In the genomic region with DNA sequence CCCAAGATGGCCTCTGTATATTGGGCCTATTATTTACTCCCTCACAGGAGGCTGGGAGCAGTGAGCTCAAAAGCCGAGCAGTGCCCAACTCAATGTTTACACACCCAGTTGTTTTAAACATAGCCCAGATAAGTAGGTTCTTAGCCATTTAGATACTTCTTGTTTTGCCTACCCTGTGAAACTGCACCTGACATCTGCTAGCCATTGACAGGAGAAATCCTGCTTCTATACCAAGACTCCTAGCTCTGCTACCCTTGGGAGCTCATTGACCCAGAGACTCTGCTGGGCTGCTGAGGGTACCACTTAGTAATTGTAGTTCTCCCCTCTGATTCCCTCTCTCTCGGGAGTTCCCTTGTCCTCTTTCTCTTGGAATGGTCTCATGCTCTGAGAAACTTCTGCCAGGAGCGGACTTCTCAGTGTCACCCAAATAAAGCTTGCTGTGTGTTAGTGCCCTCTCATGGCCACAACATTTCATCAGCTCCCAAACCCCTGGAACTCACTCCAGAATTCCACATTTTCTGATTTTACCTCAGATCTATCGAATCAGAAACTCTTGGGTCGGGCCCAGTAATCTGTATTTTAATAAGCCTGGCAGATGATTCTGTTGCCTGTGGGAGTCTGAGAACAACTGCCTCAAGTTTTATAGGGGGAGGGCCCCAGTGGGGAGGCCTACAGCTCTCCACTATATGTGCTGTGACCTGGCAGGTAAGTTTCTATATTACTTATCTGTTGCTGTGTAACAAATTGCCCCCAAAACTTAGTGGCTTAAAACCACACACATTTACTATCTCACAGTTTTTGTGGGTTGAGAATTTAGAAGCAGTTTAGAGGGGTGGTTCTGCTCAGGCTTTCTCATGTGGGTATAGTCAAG, we compare ENCODE assay signal across 9 cellular contexts.
DNase-seq lines count a peak whose midpoint lies in the region; ATAC-seq, FAIRE-seq and TF ChIP-seq lines count a peak whose summit lies in the region.
"Had no signal": no experiment of that assay in that cellular context is flagged by ENCODE, and none has a peak within 500 bp of the region (broad histone marks: within the 10 kb centered on the region; RNA-seq: fewer than 3 reads in every experiment).

No MANE protein-coding gene starts in this region.

- H3K27ac Mint-ChIP-seq in T-helper 17 cell = no peak overlapping the region

- H3K36me3 Mint-ChIP-seq in T-helper 17 cell (ENCODE audit: low read depth) = no peaks in the 10 kb centered on the region

- TF ChIP-seq RAD21 in A549 (conservative IDR thresholded peaks at IDR 0.05 in 1 of 2, IDR thresholded peaks at IDR 0.05 in 1 of 2) = peak in 1 of 2 experiments; percentile 33; a peak in 3 of 5 replicates

- no peaks in the 10 kb centered on the region for H3K9me3 ChIP-seq in A549
- H3K9me3 ChIP-seq in adipocyte (ENCODE audit: control insufficient read depth, low read length) = no peaks in the 10 kb centered on the region
- H3K9me3 ChIP-seq in T-helper 17 cell (ENCODE audit: control insufficient read depth, low read length, poor library complexity, severe bottlenecking) = no peaks in the 10 kb centered on the region

- CTCF ChIA-PET in A549 (lab: Yijun Ruan, JAX) = interaction anchor here (0.6 to 2.2 kb wide), 3 partner anchors 9 to 170 kb away, joined by 3 to 8 read pairs (median 4); no protein-coding TSS in a partner anchor

- no peak overlapping the region for H3K4me3 Mint-ChIP-seq in T-helper 17 cell

- peaks cover 78% of the 10 kb centered on the region for H3K27me3 ChIP-seq in adipocyte (replicated peaks; ENCODE audit: control insufficient read depth, insufficient read depth, low read length)

- H3K4me2 ChIP-seq in A549 = no peak overlapping the region

- no peaks in the 10 kb centered on the region for H3K36me3 ChIP-seq in adipocyte (ENCODE audit: control insufficient read depth, insufficient read depth, low read length, severe bottlenecking)

- 29% methylated on average over 5 of the region's 5 CpGs for WGBS in A549 (ENCODE audit: missing lambda C conversion rate)

- ATAC-seq in A549 (peak in 1 of 2 experiments; percentile 55; a peak in 1 of 6 replicates), T-helper 17 cell (no peak)

- no peak for TF ChIP-seq POLR2A in A549 (IDR thresholded peaks at IDR 0.05; ENCODE audit: low read length)

- H3K27ac ChIP-seq in A549 = no peak overlapping the region

- TF ChIP-seq EP300 in A549 (IDR thresholded peaks at IDR 0.05) = no peak

- POLR2A ChIA-PET in A549 (lab: Yijun Ruan, JAX) = no interaction called here

- 0 out of 3 replicates have a peak, but pooled peaks have one; percentile 5 for TF ChIP-seq CTCF in A549 (IDR thresholded peaks at IDR 0.05)

- H3K9ac ChIP-seq in adipocyte (ENCODE audit: low read length) = no peak overlapping the region

- no peak for FAIRE-seq in A549 (lab: Jason Lieb, UNC)

- DNase-seq in A549 (ENCODE audit: low read depth in 1 of 2, low spot score in 1 of 2) = peak in 1 of 2 experiments; percentile 10
- peak; percentile 20 for DNase-seq in H4 (ENCODE audit: low spot score)
- peak; percentile 27 for DNase-seq in adipocyte (ENCODE audit: low read depth)
- DNase-seq in iris pigment epithelial cell (ENCODE audit: low read depth) = peak; percentile 36
- no peak for DNase-seq in T-helper 17 cell
- no peak for DNase-seq in superior temporal gyrus (ENCODE audit: extremely low spot score)
- no peak for DNase-seq in NCI-H2081 (lab: John Stamatoyannopoulos, UW)
- no peak for DNase-seq in epidermal melanocyte (ENCODE audit: insufficient read length, low spot score)
- DNase-seq: activated gamma-delta T cell treated with Interleukin-2 at 50 U/mL for 16 hours had no signal

- H3K4me1 Mint-ChIP-seq in T-helper 17 cell = no peaks in the 10 kb centered on the region

- H3K27me3 Mint-ChIP-seq in T-helper 17 cell = peaks cover 24% of the 10 kb centered on the region

- H3K4me3 ChIP-seq in A549 (no peak overlapping the region), adipocyte (ENCODE audit: low read length) (no peak overlapping the region)

- H3K4me1 ChIP-seq in A549 (no peaks in the 10 kb centered on the region), adipocyte (ENCODE audit: control insufficient read depth, insufficient read depth, low read length) (no peaks in the 10 kb centered on the region)

TF ChIP-seq in A549, 52 proteins besides CTCF, POLR2A, EP300 and RAD21:
- no peak for TF ChIP-seq HOXA7 (CRISPR knock-in tag; IDR thresholded peaks at IDR 0.05)
- TF ChIP-seq HOXB13 (CRISPR knock-in tag; IDR thresholded peaks at IDR 0.05; ENCODE audit: low read depth) = no peak
- TF ChIP-seq, protein P1, sequence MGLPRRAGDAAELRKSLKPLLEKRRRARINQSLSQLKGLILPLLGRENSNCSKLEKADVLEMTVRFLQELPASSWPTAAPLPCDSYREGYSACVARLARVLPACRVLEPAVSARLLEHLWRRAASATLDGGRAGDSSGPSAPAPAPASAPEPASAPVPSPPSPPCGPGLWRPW (IDR thresholded peaks at IDR 0.05) = no peak
- TF ChIP-seq, protein P2, sequence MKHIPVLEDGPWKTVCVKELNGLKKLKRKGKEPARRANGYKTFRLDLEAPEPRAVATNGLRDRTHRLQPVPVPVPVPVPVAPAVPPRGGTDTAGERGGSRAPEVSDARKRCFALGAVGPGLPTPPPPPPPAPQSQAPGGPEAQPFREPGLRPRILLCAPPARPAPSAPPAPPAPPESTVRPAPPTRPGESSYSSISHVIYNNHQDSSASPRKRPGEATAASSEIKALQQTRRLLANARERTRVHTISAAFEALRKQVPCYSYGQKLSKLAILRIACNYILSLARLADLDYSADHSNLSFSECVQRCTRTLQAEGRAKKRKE (CRISPR knock-in tag; IDR thresholded peaks at IDR 0.05; ENCODE audit: low read depth) = no peak
- TF ChIP-seq FOXS1 (CRISPR knock-in tag; IDR thresholded peaks at IDR 0.05) = no peak
- no peak for TF ChIP-seq SREBF2 (IDR thresholded peaks at IDR 0.05)
- TF ChIP-seq ZFP36 (IDR thresholded peaks at IDR 0.05; ENCODE audit: borderline replicate concordance, partially characterized antibody) = no peak
- no peak for TF ChIP-seq RNF2 (IDR thresholded peaks at IDR 0.05; ENCODE audit: borderline replicate concordance, low read depth)
- no peak for TF ChIP-seq KDM5A (IDR thresholded peaks at IDR 0.05)
- TF ChIP-seq ZSCAN20 (CRISPR knock-in tag; IDR thresholded peaks at IDR 0.05) = no peak
- no peak for TF ChIP-seq SMC3 (IDR thresholded peaks at IDR 0.05)
- no peak for TF ChIP-seq CHD4 (IDR thresholded peaks at IDR 0.05; ENCODE audit: borderline replicate concordance)
- TF ChIP-seq CBX2 (IDR thresholded peaks at IDR 0.05; ENCODE audit: borderline replicate concordance, low read depth) = no peak
- TF ChIP-seq JUNB (IDR thresholded peaks at IDR 0.05) = no peak
- no peak for TF ChIP-seq CBX8 (IDR thresholded peaks at IDR 0.05)
- TF ChIP-seq ZNF302 (CRISPR knock-in tag; IDR thresholded peaks at IDR 0.05) = no peak
- no peak for TF ChIP-seq HMGXB4 (CRISPR knock-in tag; IDR thresholded peaks at IDR 0.05; ENCODE audit: borderline replicate concordance)
- TF ChIP-seq RARB (CRISPR knock-in tag; IDR thresholded peaks at IDR 0.05) = no peak

Comparison
In these comparisons a context has a peak if more than half of its experiments do, and no peak if none do; other contexts are left out.
1. DNase-seq: peak in H4 (single experiment), adipocyte (single experiment) and iris pigment epithelial cell (single experiment); none in T-helper 17 cell (0 of 3), superior temporal gyrus (single experiment), NCI-H2081 (0 of 2) and epidermal melanocyte (single experiment).